8 cellular contexts compared by ENCODE assay signal in the genomic region with DNA sequence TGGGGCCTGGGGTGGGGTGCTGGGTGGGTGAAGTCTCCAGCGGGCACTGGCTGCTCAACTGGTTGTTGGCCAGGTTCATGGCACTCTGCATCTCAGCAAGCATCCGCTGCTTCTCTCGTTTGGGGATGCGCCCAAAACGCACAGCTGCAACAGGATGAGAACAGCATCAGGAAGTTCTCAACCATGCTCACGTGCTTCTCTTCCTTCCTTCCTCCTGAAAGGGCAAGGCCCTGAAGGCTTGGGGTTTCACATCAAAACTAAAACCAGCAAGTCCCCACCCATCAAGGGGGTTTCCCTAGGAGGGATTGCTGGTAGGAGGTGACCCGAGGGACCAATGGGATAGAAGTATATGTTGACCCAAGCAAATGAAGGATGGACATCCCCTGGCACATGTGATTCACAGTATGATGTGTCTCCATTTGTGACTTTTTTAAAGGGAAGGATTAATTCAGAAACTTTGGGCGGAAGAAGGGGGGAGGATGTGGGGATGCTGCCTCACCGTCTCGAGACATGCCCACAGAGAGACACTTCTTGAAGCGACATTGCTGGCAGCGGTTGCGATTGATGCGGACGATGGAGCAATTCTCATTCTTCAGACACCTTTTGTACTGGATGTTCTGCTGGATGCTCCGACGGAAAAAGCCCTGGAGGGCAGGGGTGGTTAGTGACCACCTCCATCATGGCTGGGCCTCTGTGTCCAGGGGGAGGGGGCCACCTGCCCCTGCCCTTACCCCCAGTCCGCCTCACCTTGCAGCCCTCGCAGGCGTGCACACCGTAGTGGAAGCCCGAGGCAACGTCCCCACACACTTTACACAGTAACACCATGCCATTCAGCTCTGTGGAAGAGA. TPM values are rescaled to one million over a fixed set of nuclear protein-coding genes. Genes with fewer than 3 reads are reported as not detected.
A peak's percentile ranks its signal among the peaks of the same experiment; 100 is the strongest.
DNase-seq lines count a peak whose midpoint lies in the region; ATAC-seq and TF ChIP-seq lines count a peak whose summit lies in the region.

No MANE protein-coding gene starts in this region.

- H3K27ac Mint-ChIP-seq in activated CD4-positive, alpha-beta memory T cell treated with anti-CD3 and anti-CD28 coated beads, Interleukin-2, amount 10 ng/mL, durations not matched to agents 7 days and 5 days: peak overlapping the region; percentile 92

- no peaks in the 10 kb centered on the region for H3K9me3 Mint-ChIP-seq in activated CD4-positive, alpha-beta memory T cell treated with anti-CD3 and anti-CD28 coated beads, Interleukin-2, amount 10 ng/mL, durations not matched to agents 7 days and 5 days

- ATAC-seq in GM19043 (IDR thresholded peaks at IDR 0.05; ENCODE audit: low read depth, unreplicated experiment) (peak; percentile 60), HG03135 (IDR thresholded peaks at IDR 0.05; ENCODE audit: unreplicated experiment) (peak; percentile 53)

- H3K4me1 Mint-ChIP-seq in activated CD4-positive, alpha-beta memory T cell treated with anti-CD3 and anti-CD28 coated beads, Interleukin-2, amount 10 ng/mL, durations not matched to agents 7 days and 5 days: peaks cover 77% of the 10 kb centered on the region

- peaks cover 43% of the 10 kb centered on the region for H3K36me3 Mint-ChIP-seq in activated CD4-positive, alpha-beta memory T cell treated with anti-CD3 and anti-CD28 coated beads, Interleukin-2, amount 10 ng/mL, durations not matched to agents 7 days and 5 days (ENCODE audit: low read depth)

- POLR2A ChIA-PET in activated CD4-positive, alpha-beta memory T cell treated with anti-CD3 and anti-CD28 coated beads, Interleukin-2, amount 10 ng/mL, durations not matched to agents 7 days and 5 days (lab: Charles Lee): interaction anchor here (0.6 to 7.8 kb wide), 14 partner anchors 8 to 44 kb away, joined by 3 to 110 read pairs (median 4); a partner anchor contains a TSS

- no peak overlapping the region for H3K4me3 ChIP-seq in fibroblast of mammary gland (ENCODE audit: control insufficient read depth, low read depth, low read length)

- H3K4me3 Mint-ChIP-seq in activated CD4-positive, alpha-beta memory T cell treated with anti-CD3 and anti-CD28 coated beads, Interleukin-2, amount 10 ng/mL, durations not matched to agents 7 days and 5 days: peak overlapping the region; percentile 77

- no peak for TF ChIP-seq CTCF in fibroblast of mammary gland (conservative IDR thresholded peaks at IDR 0.05; ENCODE audit: control insufficient read depth, insufficient read depth, low read depth, low read length)

- H3K27me3 Mint-ChIP-seq in activated CD4-positive, alpha-beta memory T cell treated with anti-CD3 and anti-CD28 coated beads, Interleukin-2, amount 10 ng/mL, durations not matched to agents 7 days and 5 days: no peaks in the 10 kb centered on the region

- peak; percentile 91 for DNase-seq in activated CD4-positive, alpha-beta memory T cell treated with anti-CD3 and anti-CD28 coated beads, Interleukin-2, amount 10 ng/mL, durations not matched to agents 7 days and 5 days
- DNase-seq in fibroblast of mammary gland (ENCODE audit: low read depth) (peak; percentile 85), NCI-H1694 (lab: John Stamatoyannopoulos, UW) (no peak), NCI-H526 treated with DMSO at 0.1 percent for 48 hours (lab: John Stamatoyannopoulos, UW) (no peak), occipital lobe (lab: John Stamatoyannopoulos, UW) (no peak)
- DNase-seq in stimulated activated CD4-positive, alpha-beta T cell treated with anti-CD3 and anti-CD28 coated beads, Interleukin-4, amount 100 ng/mL, for 24 hours: peak; percentile 89

- CTCF ChIA-PET in activated CD4-positive, alpha-beta memory T cell treated with anti-CD3 and anti-CD28 coated beads, Interleukin-2, amount 10 ng/mL, durations not matched to agents 7 days and 5 days (lab: Charles Lee): interaction anchor here (1.2 to 10.5 kb wide), 6 partner anchors 10 to 73 kb away, joined by 3 to 141 read pairs (median 6); no protein-coding TSS in a partner anchor

RNA-seq across cellular contexts. Expression of a gene that starts 4.2 kb away (rescaled TPM):
- total RNA-seq in activated CD4-positive, alpha-beta memory T cell treated with anti-CD3 and anti-CD28 coated beads, Interleukin-2, amount 10 ng/mL, durations not matched to agents 7 days and 5 days: 1 to 10 TPM; 5.2 to 5.9 TPM
- total RNA-seq in occipital lobe: 0.78 TPM

RNA-seq across cellular contexts. Expression of a gene that starts 25.6 kb away (rescaled TPM):
- 100 to 1,000 TPM; 102 to 103 TPM for total RNA-seq in activated CD4-positive, alpha-beta memory T cell treated with anti-CD3 and anti-CD28 coated beads, Interleukin-2, amount 10 ng/mL, durations not matched to agents 7 days and 5 days
- total RNA-seq in occipital lobe: 89.2 TPM

RNA-seq across cellular contexts. Expression of a gene that starts 33.4 kb away (rescaled TPM):
- total RNA-seq in activated CD4-positive, alpha-beta memory T cell treated with anti-CD3 and anti-CD28 coated beads, Interleukin-2, amount 10 ng/mL, durations not matched to agents 7 days and 5 days: 1 to 10 TPM; 8.4 TPM
- total RNA-seq in occipital lobe: 91.1 TPM

RNA-seq across cellular contexts. Expression of a gene that starts 42.0 kb away (rescaled TPM):
- 10 to 100 TPM; 82.2 to 84.2 TPM for total RNA-seq in activated CD4-positive, alpha-beta memory T cell treated with anti-CD3 and anti-CD28 coated beads, Interleukin-2, amount 10 ng/mL, durations not matched to agents 7 days and 5 days
- total RNA-seq in occipital lobe: 72.5 TPM

RNA-seq across cellular contexts. Expression of a gene that starts 44.2 kb away (rescaled TPM):
- total RNA-seq in activated CD4-positive, alpha-beta memory T cell treated with anti-CD3 and anti-CD28 coated beads, Interleukin-2, amount 10 ng/mL, durations not matched to agents 7 days and 5 days: 10 to 100 TPM; 84.5 to 89.1 TPM
- 43.8 TPM for total RNA-seq in occipital lobe

Comparison
In these comparisons a context has a peak if more than half of its experiments do, and no peak if none do; other contexts are left out.
1. DNase-seq: peak in activated CD4-positive, alpha-beta memory T cell treated with anti-CD3 and anti-CD28 coated beads, Interleukin-2, amount 10 ng/mL, durations not matched to agents 7 days and 5 days (single experiment), fibroblast of mammary gland (single experiment) and stimulated activated CD4-positive, alpha-beta T cell treated with anti-CD3 and anti-CD28 coated beads, Interleukin-4, amount 100 ng/mL, for 24 hours (single experiment); none in NCI-H1694 (single experiment), NCI-H526 treated with DMSO at 0.1 percent for 48 hours (single experiment) and occipital lobe (single experiment).